Comparison of ENCODE assay signal across 8 cellular contexts in genomic region chr9:137240841-137241489, GRCh38. TPM values are rescaled to one million over a fixed set of nuclear protein-coding genes. Genes with fewer than 3 reads are reported as not detected.
A peak's percentile ranks its signal among the peaks of the same experiment; 100 is the strongest.
DNase-seq lines count a peak whose midpoint lies in the region; ATAC-seq and TF ChIP-seq lines count a peak whose summit lies in the region.

TSS of gene TUBB4B (plus strand) at chr9:137241287. CDS start at chr9:137241361, 74 bp downstream.

- TF ChIP-seq CTCF in CD8-positive, alpha-beta T cell (IDR thresholded peaks at IDR 0.05) = no peak
- peak; percentile 6 for TF ChIP-seq CTCF in lower lobe of right lung (IDR thresholded peaks at IDR 0.05)

- H3K4me1 Mint-ChIP-seq in CD8-positive, alpha-beta T cell (ENCODE audit: low read depth) = peaks cover 25% of the 10 kb centered on the region

- peak; percentile 93 to 99 (median 96) for DNase-seq in CD8-positive, alpha-beta T cell
- DNase-seq in HS-27A (ENCODE audit: low read depth) = peak; percentile 96
- peak; percentile 90 for DNase-seq in NK-92 (lab: John Stamatoyannopoulos, UW; ENCODE audit: unreplicated experiment)
- peak; percentile 92 to 97 for DNase-seq in activated CD8-positive, alpha-beta memory T cell treated with anti-CD3 and anti-CD28 coated beads for 1 hour (ENCODE audit: extremely low read depth in 1 of 2, low read depth in 1 of 2)
- DNase-seq in effector CD4-positive, alpha-beta T cell = peak; percentile 96
- peak; percentile 99 for DNase-seq in lower lobe of right lung
- DNase-seq in stimulated activated CD4-positive, alpha-beta T cell treated with anti-CD3 and anti-CD28 coated beads, TNF-alpha, amount 100 ng/mL, for 24 hours (ENCODE audit: low read depth in 3 of 3) = peak; percentile 92 to 97 (median 96)

- intact Hi-C loops in CD8-positive, alpha-beta T cell (cut with DNase I, micrococcal nuclease) = loop anchor here (1.0 to 5.0 kb wide), 11 partner anchors 14 to 1134 kb away; partner anchors contain the start of genes ANAPC2 (in 2 of the 2), SSNA1 (in 2 of the 2), TMEM141 (in 2 of the 2) and TPRN (in 2 of the 2)
- intact Hi-C loops in lower lobe of right lung (cut with DNase I) = no loop called here

- peaks cover 19% of the 10 kb centered on the region for H3K36me3 Mint-ChIP-seq in CD8-positive, alpha-beta T cell

- H3K27ac ChIP-seq in CD8-positive, alpha-beta T cell (ENCODE audit: low read depth, low read length) = peak within 1 kb of the TSS; percentile 73
- peak within 1 kb of the TSS; percentile 98 for H3K27ac ChIP-seq in lower lobe of right lung

- no peaks in the 10 kb centered on the region for H3K9me3 Mint-ChIP-seq in CD8-positive, alpha-beta T cell

- no peaks in the 10 kb centered on the region for H3K27me3 Mint-ChIP-seq in CD8-positive, alpha-beta T cell (ENCODE audit: low read depth)

- no peaks in the 10 kb centered on the region for H3K9me3 ChIP-seq in CD8-positive, alpha-beta T cell (ENCODE audit: low read length)
- H3K9me3 ChIP-seq in lower lobe of right lung = no peaks in the 10 kb centered on the region

- peaks cover 37% of the 10 kb centered on the region for H3K4me1 ChIP-seq in CD8-positive, alpha-beta T cell (ENCODE audit: insufficient read depth, low read length)
- peaks cover 58% of the 10 kb centered on the region for H3K4me1 ChIP-seq in lower lobe of right lung

- CTCF ChIA-PET in CD8-positive, alpha-beta T cell (lab: Charles Lee) = interaction anchor here (1.2 to 1.5 kb wide), 3 partner anchors 15 to 154 kb away, joined by 3 to 4 read pairs (median 3); partner anchors contain the start of gene MAN1B1

- ATAC-seq in CD8-positive, alpha-beta T cell = peak; percentile 78
- ATAC-seq in GM19467 (IDR thresholded peaks at IDR 0.05; ENCODE audit: unreplicated experiment) (peak; percentile 67), lower lobe of right lung (peak; percentile 89 to 92)

- POLR2A ChIA-PET in CD8-positive, alpha-beta T cell (lab: Charles Lee) = interaction anchor here (0.7 to 5.8 kb wide), 21 partner anchors 10 to 1135 kb away, joined by 3 to 80 read pairs (median 5); partner anchors contain the start of genes CYSRT1, EXD3, MAN1B1 and MRPL41

- peaks cover 16% of the 10 kb centered on the region for H3K36me3 ChIP-seq in CD8-positive, alpha-beta T cell (ENCODE audit: insufficient read depth, low read length)
- peaks cover 23% of the 10 kb centered on the region for H3K36me3 ChIP-seq in lower lobe of right lung

- H3K4me3 ChIP-seq in CD8-positive, alpha-beta T cell (ENCODE audit: low read depth, low read length) = peak within 1 kb of the TSS; percentile 68
- peak within 1 kb of the TSS; percentile 93 for H3K4me3 ChIP-seq in lower lobe of right lung

- peak within 1 kb of the TSS; percentile 93 for H3K27ac Mint-ChIP-seq in CD8-positive, alpha-beta T cell

- H3K4me3 Mint-ChIP-seq in CD8-positive, alpha-beta T cell = peak within 1 kb of the TSS; percentile 91

- H3K27me3 ChIP-seq in CD8-positive, alpha-beta T cell (ENCODE audit: insufficient read depth, low read length) = no peaks in the 10 kb centered on the region
- no peaks in the 10 kb centered on the region for H3K27me3 ChIP-seq in lower lobe of right lung (ENCODE audit: low read depth)

RNA-seq across cellular contexts. Expression of gene TUBB4B, which starts in this region (rescaled TPM):
- total RNA-seq in CD8-positive, alpha-beta T cell = 100 to 1,000 TPM; 114 to 120 TPM
- total RNA-seq in lower lobe of right lung = 208 TPM

Comparison
In these comparisons a context has a peak if more than half of its experiments do, and no peak if none do; other contexts are left out.
1. Peak in every context shown above with its lines: DNase-seq, ATAC-seq, H3K4me3 ChIP-seq and H3K27ac ChIP-seq.